In genomic region chr5:163436515-163436914, GRCh38 we compare ENCODE assay signal across 8 cellular contexts. TPM values are rescaled to one million over a fixed set of nuclear protein-coding genes. Genes with fewer than 3 reads are reported as not detected.
A peak's percentile ranks its signal among the peaks of the same experiment; 100 is the strongest.
DNase-seq lines count a peak whose midpoint lies in the region; ATAC-seq and TF ChIP-seq lines count a peak whose summit lies in the region.

No MANE protein-coding gene starts in this region.

- H3K4me3 ChIP-seq in CD4-positive, alpha-beta memory T cell (ENCODE audit: low read length in 2 of 2): peak overlapping the region; percentile 85 to 87
- peak overlapping the region; percentile 28 for H3K4me3 ChIP-seq in MM.1S (ENCODE audit: low read length)

- H3F3A ChIP-seq in MM.1S (ENCODE audit: insufficient read depth, low read length): peaks cover 9% of the 10 kb centered on the region; the same call in 1 of the 2 replicates

- no peaks in the 10 kb centered on the region for H3K36me3 ChIP-seq in CD4-positive, alpha-beta memory T cell (ENCODE audit: insufficient read depth, low read length)
- peaks cover 11% of the 10 kb centered on the region for H3K36me3 ChIP-seq in MM.1S (replicated peaks; ENCODE audit: insufficient read depth, low read length)

- POLR2A ChIA-PET in CD4-positive, alpha-beta memory T cell (lab: Charles Lee; ENCODE audit: partially characterized antibody): no interaction called here
- POLR2A ChIA-PET in GM10248 (lab: Yijun Ruan, JAX): no interaction called here

- peak overlapping the region; percentile 91 to 99 (median 94) for H3K27ac Mint-ChIP-seq in CD4-positive, alpha-beta memory T cell
- H3K27ac Mint-ChIP-seq in chondrocyte (ENCODE audit: unreplicated experiment): peak overlapping the region; percentile 9
- H3K27ac Mint-ChIP-seq in nephron progenitor cell: peak overlapping the region; percentile 92

- TF ChIP-seq CTCF in MM.1S (IDR thresholded peaks at IDR 0.05; ENCODE audit: low read length) (no peak), chondrocyte (IDR thresholded peaks at IDR 0.05) (no peak), nephron progenitor cell (IDR thresholded peaks at IDR 0.05) (no peak), GM10248 (IDR thresholded peaks at IDR 0.05; ENCODE audit: control extremely low read depth, extremely low read depth, low read depth, missing control alignments) (no peak)

- intact Hi-C loops in CD4-positive, alpha-beta memory T cell (cut with micrococcal nuclease): no loop called here
- intact Hi-C loops in posterior vena cava (cut with DNase I): no loop called here

- peaks cover 0 to 31% of the 10 kb centered on the region in 2 donors for H3K36me3 Mint-ChIP-seq in CD4-positive, alpha-beta memory T cell
- H3K36me3 Mint-ChIP-seq in chondrocyte (ENCODE audit: low read depth) (peaks cover 5% of the 10 kb centered on the region), nephron progenitor cell (ENCODE audit: low read depth) (peaks cover 18% of the 10 kb centered on the region)

- H3K27ac ChIP-seq in CD4-positive, alpha-beta memory T cell (ENCODE audit: low read depth, low read length): peak overlapping the region; percentile 87
- H3K27ac ChIP-seq in MM.1S (ENCODE audit: low read length): peak overlapping the region; percentile 14; the same call in 1 of the 2 replicates

- no peak for ATAC-seq in GM21723 (IDR thresholded peaks at IDR 0.05; ENCODE audit: unreplicated experiment)

- H3K9me2 ChIP-seq in MM.1S (replicated peaks; ENCODE audit: insufficient read depth, low read length): no peaks in the 10 kb centered on the region

- H4K20me1 ChIP-seq in MM.1S (ENCODE audit: insufficient read depth, low read length): 0 out of 2 replicates have a peak, but pooled peaks cover 4% of the 10 kb centered on the region

- peaks cover 1% of the 10 kb centered on the region in 2 donors for H3K27me3 Mint-ChIP-seq in CD4-positive, alpha-beta memory T cell
- peaks cover 13% of the 10 kb centered on the region for H3K27me3 Mint-ChIP-seq in chondrocyte (ENCODE audit: low read depth)
- H3K27me3 Mint-ChIP-seq in nephron progenitor cell (ENCODE audit: low read depth, poor library complexity): peaks cover 5% of the 10 kb centered on the region

- H3K4me1 ChIP-seq in CD4-positive, alpha-beta memory T cell (ENCODE audit: insufficient read depth, low read length): peaks cover 45% of the 10 kb centered on the region
- peaks cover 28% of the 10 kb centered on the region for H3K4me1 ChIP-seq in MM.1S (ENCODE audit: low read length)

- H3K9me3 Mint-ChIP-seq in CD4-positive, alpha-beta memory T cell: no peaks in the 10 kb centered on the region
- no peaks in the 10 kb centered on the region for H3K9me3 Mint-ChIP-seq in chondrocyte (ENCODE audit: low read depth)
- no peaks in the 10 kb centered on the region for H3K9me3 Mint-ChIP-seq in nephron progenitor cell

- peak overlapping the region; percentile 55 for H2AFZ ChIP-seq in MM.1S (ENCODE audit: low read length)

- peaks cover 41% of the 10 kb centered on the region for H3K79me2 ChIP-seq in MM.1S (ENCODE audit: low read length)

- DNase-seq in CD4-positive, alpha-beta memory T cell: no peak
- no peak for DNase-seq in MM.1S
- DNase-seq in chondrocyte (ENCODE audit: low spot score): no peak
- no peak for DNase-seq in nephron progenitor cell
- DNase-seq in posterior vena cava (ENCODE audit: low spot score): no peak
- no peak for DNase-seq in NCI-H1048 (lab: John Stamatoyannopoulos, UW)
- no peak for DNase-seq in GM10248 (ENCODE audit: extremely low spot score)

- peak overlapping the region; percentile 44 for H3K4me2 ChIP-seq in MM.1S (ENCODE audit: low read depth, low read length)

- peak overlapping the region; percentile 29; the same call in 1 of the 2 replicates for H3K9ac ChIP-seq in MM.1S (ENCODE audit: low read length)

- no peaks in the 10 kb centered on the region for H3K27me3 ChIP-seq in CD4-positive, alpha-beta memory T cell (ENCODE audit: insufficient read depth, low read length)
- no peaks in the 10 kb centered on the region for H3K27me3 ChIP-seq in MM.1S (replicated peaks; ENCODE audit: insufficient read depth, low read length)

- CTCF ChIA-PET in CD4-positive, alpha-beta memory T cell (lab: Charles Lee; ENCODE audit: partially characterized antibody): interaction anchor here (1.0 kb wide), 1 partner anchor 24 kb away, joined by 3 read pairs; the partner anchor contains the start of genes HMMR and NUDCD2
- CTCF ChIA-PET in GM10248 (lab: Yijun Ruan, JAX): no interaction called here

- H3K4me1 Mint-ChIP-seq in CD4-positive, alpha-beta memory T cell: peaks cover 26 to 52% (median 42%) of the 10 kb centered on the region in 4 donors
- peaks cover 43% of the 10 kb centered on the region for H3K4me1 Mint-ChIP-seq in chondrocyte (ENCODE audit: low read depth)
- H3K4me1 Mint-ChIP-seq in nephron progenitor cell: peaks cover 56% of the 10 kb centered on the region

- peak overlapping the region; percentile 88 to 97 (median 94) for H3K4me3 Mint-ChIP-seq in CD4-positive, alpha-beta memory T cell
- H3K4me3 Mint-ChIP-seq in chondrocyte (ENCODE audit: unreplicated experiment) (peak overlapping the region; percentile 89), nephron progenitor cell (peak overlapping the region; percentile 98)

- no peaks in the 10 kb centered on the region for H3K9me3 ChIP-seq in CD4-positive, alpha-beta memory T cell (ENCODE audit: control insufficient read depth in 1 of 2, low read length in 2 of 2)
- H3K9me3 ChIP-seq in MM.1S (replicated peaks; ENCODE audit: insufficient read depth, low read length): no peaks in the 10 kb centered on the region

RNA-seq across cellular contexts. Expression of gene CCNG1, which starts 0.9 kb away (rescaled TPM):
- 100 to 1,000 TPM; 132 to 133 TPM for total RNA-seq in CD4-positive, alpha-beta memory T cell
- 100 to 1,000 TPM; 112 to 205 TPM for polyA plus RNA-seq in CD4-positive, alpha-beta memory T cell
- total RNA-seq in chondrocyte (70.5 to 90.6 TPM (median 80.0 TPM) in 3 replicates), posterior vena cava (100 to 1,000 TPM in 1 of 2 donors, 10 to 100 TPM in 1; 85.6 to 101 TPM)

RNA-seq across cellular contexts. Expression of gene NUDCD2, which starts 23.4 kb away (rescaled TPM):
- 10 to 100 TPM; 26.0 to 26.4 TPM for total RNA-seq in CD4-positive, alpha-beta memory T cell
- polyA plus RNA-seq in CD4-positive, alpha-beta memory T cell: 10 to 100 TPM; 61.5 to 62.0 TPM
- total RNA-seq in chondrocyte (24.6 to 27.1 TPM (median 27.0 TPM) in 3 replicates), posterior vena cava (10 to 100 TPM; 17.8 to 21.6 TPM)

RNA-seq across cellular contexts. Expression of gene HMMR, which starts 23.9 kb away (rescaled TPM):
- total RNA-seq in CD4-positive, alpha-beta memory T cell: under 1 TPM; 0.11 to 0.15 TPM
- under 1 TPM in 1 of 2 donors, not detected in 1; 0.42 TPM for polyA plus RNA-seq in CD4-positive, alpha-beta memory T cell
- total RNA-seq in chondrocyte (3.7 to 4.2 TPM (median 3.9 TPM) in 3 replicates), posterior vena cava (under 1 TPM; 0.14 to 0.32 TPM)

Comparison
In these comparisons a context has a peak if more than half of its experiments do, and no peak if none do; other contexts are left out.
1. H3K27ac Mint-ChIP-seq: peak in every context shown above with its lines; median percentile 94 in CD4-positive, alpha-beta memory T cell; 92 in nephron progenitor cell; 9 in chondrocyte.